Comparison of ENCODE assay signal across 12 cellular contexts in the genomic region with DNA sequence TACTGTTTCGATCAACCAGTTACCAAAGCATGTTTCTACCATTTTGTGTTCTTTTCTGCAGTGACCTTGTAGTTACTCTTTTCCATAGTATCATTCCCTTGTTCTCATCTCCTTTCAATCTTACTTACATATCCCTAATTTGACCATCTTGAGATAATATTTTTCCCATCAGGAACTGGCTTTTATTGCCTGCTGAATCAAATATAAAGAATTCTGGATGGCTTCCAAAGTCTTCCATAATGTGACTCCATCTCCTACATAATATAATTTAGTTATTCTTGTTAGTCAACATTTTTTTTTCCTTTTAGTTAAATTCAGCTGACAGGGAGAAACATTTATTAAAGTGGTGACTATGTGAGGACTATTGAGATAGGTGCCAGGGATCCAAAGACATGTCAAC.
"Had no signal": no experiment of that assay in that cellular context is flagged by ENCODE, and none has a peak within 500 bp of the region (broad histone marks: within the 10 kb centered on the region; RNA-seq: fewer than 3 reads in every experiment).

No MANE protein-coding gene starts in this region.

- H3K4me3 ChIP-seq: esophagus muscularis mucosa, ovary, tibial nerve, uterus had no signal

- H3K27me3 ChIP-seq: esophagus muscularis mucosa, ovary, tibial nerve, uterus had no signal

- DNase-seq: activated CD4-positive, alpha-beta memory T cell treated with anti-CD3 and anti-CD28 coated beads for 36 hours; activated CD8-positive, alpha-beta memory T cell treated with anti-CD3 and anti-CD28 coated beads, Interleukin-2, amount 10 ng/mL, durations not matched to agents 7 days and 5 days; activated naive CD4-positive, alpha-beta T cell treated with anti-CD3 and anti-CD28 coated beads, Interleukin-2, amount 10 ng/mL, durations not matched to agents 7 days and 5 days; activated T-cell treated with anti-CD3 and anti-CD28 coated beads, Interleukin-2, amount 50 U/mL, for 24 hours; head of caudate nucleus; immature natural killer cell; ovary; uterus; WERI-Rb-1 had no signal

- H3K36me3 ChIP-seq: ovary, uterus had no signal

- H3K4me1 ChIP-seq: uterus had no signal

- H3K27ac ChIP-seq: esophagus muscularis mucosa, ovary, tibial nerve, uterus, WERI-Rb-1 had no signal

- ATAC-seq: activated CD8-positive, alpha-beta memory T cell treated with anti-CD3 and anti-CD28 coated beads, Interleukin-2, amount 10 ng/mL, durations not matched to agents 7 days and 5 days; stimulated activated effector memory CD8-positive, alpha-beta T cell treated with anti-CD3 and anti-CD28 coated beads, Interleukin-12 subunit alpha, Interleukin-12 subunit beta, amount 100 ng/mL, for 72 hours had no signal

- H3K9me3 ChIP-seq: esophagus muscularis mucosa, ovary, tibial nerve, uterus had no signal
